Comparison of ENCODE assay signal across 26 cellular contexts in the genomic region with DNA sequence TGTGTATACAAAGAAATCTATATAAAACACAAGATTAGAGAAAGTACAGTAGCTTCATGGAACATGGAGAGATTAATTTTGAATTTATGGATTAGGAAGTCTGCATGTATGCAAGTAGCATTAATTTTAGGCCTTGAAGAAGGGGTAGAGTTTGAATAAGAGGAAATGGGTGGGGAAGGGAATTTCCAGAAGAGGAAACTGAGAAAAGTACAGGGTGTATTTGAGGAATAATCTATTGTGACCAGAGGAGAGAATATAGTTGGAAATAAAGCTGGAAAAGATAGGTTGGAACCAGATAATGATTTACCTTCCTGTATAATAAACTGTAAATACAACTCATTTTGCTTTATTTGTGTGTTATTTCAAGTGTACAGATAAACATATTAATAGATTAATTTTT.
"Had no signal": no experiment of that assay in that cellular context is flagged by ENCODE, and none has a peak within 500 bp of the region (broad histone marks: within the 10 kb centered on the region; RNA-seq: fewer than 3 reads in every experiment).

No MANE protein-coding gene starts in this region.

- H3K36me3 Mint-ChIP-seq: natural killer cell had no signal

- H3K27me3 ChIP-seq: body of pancreas, esophagus muscularis mucosa, gastrocnemius medialis, neutrophil, ovary, testis, vagina had no signal

- H3K36me3 ChIP-seq: esophagus muscularis mucosa, gastrocnemius medialis, neutrophil, ovary, vagina had no signal

- H3K4me3 Mint-ChIP-seq: activated CD8-positive, alpha-beta T cell treated with anti-CD3 and anti-CD28 coated beads, Interleukin-2, amount 10 ng/mL, durations not matched to agents 7 days and 5 days; activated naive CD4-positive, alpha-beta T cell treated with anti-CD3 and anti-CD28 coated beads for 36 hours; mesothelial cell of epicardium; natural killer cell; T-helper 2 cell treated with Interferon-gamma antibody and Interleukin-4, amounts not matched to agents 5 μg/mL and 100 μg/mL, for 36 hours had no signal

- H3K4me1 ChIP-seq: psoas muscle, testis, vagina had no signal

- H3K4me2 ChIP-seq: SK-N-SH had no signal

- H3K9me2 ChIP-seq: SK-N-SH had no signal

- H3K4me3 ChIP-seq: body of pancreas, esophagus muscularis mucosa, gastrocnemius medialis, lung, ovary, psoas muscle, testis, vagina had no signal

- DNase-seq: activated CD4-positive, alpha-beta T cell treated with anti-CD3 and anti-CD28 coated beads for 1 hour; activated CD4-positive, alpha-beta T cell treated with anti-CD3 and anti-CD28 coated beads, Interleukin-2, amount 50 U/mL, for 1 hour; activated CD8-positive, alpha-beta T cell treated with anti-CD3 and anti-CD28 coated beads, Interleukin-2, amount 10 ng/mL, durations not matched to agents 7 days and 5 days; activated naive CD4-positive, alpha-beta T cell treated with anti-CD3 and anti-CD28 coated beads for 36 hours; activated T-cell treated with anti-CD3 and anti-CD28 coated beads, Interleukin-2, amount 50 U/mL, for 1 hour; body of pancreas; caudate nucleus; effector memory CD4-positive, alpha-beta T cell; gastrocnemius medialis; hypothalamus; natural killer cell; ovary; psoas muscle; right cardiac atrium; SK-N-SH; stimulated activated CD4-positive, alpha-beta T cell treated with anti-CD3 and anti-CD28 coated beads, Interleukin-1b, Interleukin-23, amount 100 ng/mL, for 48 hours; stimulated activated naive CD4-positive, alpha-beta T cell; testis; trophoblast cell had no signal

- H3K9me3 ChIP-seq: body of pancreas, esophagus muscularis mucosa, gastrocnemius medialis, neutrophil, ovary, psoas muscle, SK-N-SH, testis, vagina had no signal

- H3K4me1 Mint-ChIP-seq: mesothelial cell of epicardium had no signal

- ATAC-seq: activated CD8-positive, alpha-beta T cell treated with anti-CD3 and anti-CD28 coated beads, Interleukin-2, amount 10 ng/mL, durations not matched to agents 7 days and 5 days; body of pancreas; gastrocnemius medialis; natural killer cell; psoas muscle had no signal

- H3K27ac Mint-ChIP-seq: activated CD8-positive, alpha-beta T cell treated with anti-CD3 and anti-CD28 coated beads, Interleukin-2, amount 10 ng/mL, durations not matched to agents 7 days and 5 days; activated naive CD4-positive, alpha-beta T cell treated with anti-CD3 and anti-CD28 coated beads for 36 hours; mesothelial cell of epicardium; natural killer cell; T-helper 2 cell treated with Interferon-gamma antibody and Interleukin-4, amounts not matched to agents 5 μg/mL and 100 μg/mL, for 36 hours had no signal

- H3K27ac ChIP-seq: body of pancreas, esophagus muscularis mucosa, neutrophil, ovary, psoas muscle, testis, vagina, VCaP had no signal

- H3K9me3 Mint-ChIP-seq: activated naive CD4-positive, alpha-beta T cell treated with anti-CD3 and anti-CD28 coated beads for 36 hours; mesothelial cell of epicardium; natural killer cell had no signal

- H3K9ac ChIP-seq: SK-N-SH had no signal
